In genomic region chr6:170429457-170429856, GRCh38 we compare ENCODE assay signal across 18 cellular contexts.
A peak's percentile ranks its signal among the peaks of the same experiment; 100 is the strongest.
DNase-seq lines count a peak whose midpoint lies in the region; ATAC-seq, FAIRE-seq and TF ChIP-seq lines count a peak whose summit lies in the region.
"Had no signal": no experiment of that assay in that cellular context is flagged by ENCODE, and none has a peak within 500 bp of the region (broad histone marks: within the 10 kb centered on the region; RNA-seq: fewer than 3 reads in every experiment).

No MANE protein-coding gene starts in this region.

- H3K9ac ChIP-seq in endothelial cell of umbilical vein (replicated peaks; ENCODE audit: extremely low read depth, insufficient read depth, low read length): no peak overlapping the region

- H4K20me1 ChIP-seq in endothelial cell of umbilical vein (replicated peaks; ENCODE audit: control insufficient read depth, extremely low read depth, insufficient read depth, low read length): no peaks in the 10 kb centered on the region

- H3K4me3 ChIP-seq in right atrium auricular region (no peak overlapping the region), left ventricle myocardium inferior (no peak overlapping the region), endothelial cell of umbilical vein (replicated peaks in 1 of 3; ENCODE audit: insufficient read depth in 1 of 3, low read depth in 1 of 3, low read length in 3 of 3) (no peak overlapping the region), right lobe of liver (no peak overlapping the region)
- H3K4me3 ChIP-seq: A549, GM12878, HAP-1, skin epidermis had no signal

- whole genome bisulfite sequencing in right lobe of liver (ENCODE audit: insufficient coverage, low coverage, low lambda C conversion rate, missing lambda C conversion rate): 35% methylated on average over 6 of the region's 7 CpGs

- DNase-seq in right atrium auricular region (ENCODE audit: low spot score) (peak; percentile 51), left ventricle myocardium inferior (no peak), endothelial cell of umbilical vein (ENCODE audit: low read depth, low spot score) (peak; percentile 49), right lobe of liver (no peak), SK-N-DZ (ENCODE audit: low spot score) (no peak)
- DNase-seq: activated CD4-positive, CD25-positive, alpha-beta regulatory T cell treated with anti-CD3 and anti-CD28 coated beads, Interleukin-2, amount 50 U/mL, for 72 hours; activated naive CD4-positive, alpha-beta T cell; CD8-positive, alpha-beta T cell; nucleus accumbens; T-helper 2 cell had no signal

- H3K27ac ChIP-seq in right atrium auricular region (no peak overlapping the region), left ventricle myocardium inferior (replicated peaks) (no peak overlapping the region), endothelial cell of umbilical vein (ENCODE audit: insufficient read depth, low read depth, low read length) (no peak overlapping the region), right lobe of liver (no peak overlapping the region)
- H3K27ac ChIP-seq: A549, skin epidermis had no signal

- no TSS peak for BruUV-seq in endothelial cell of umbilical vein (replicated peaks; lab: Mats Ljungman, UMichigan)

- H3K9me3 ChIP-seq in right atrium auricular region (no peaks in the 10 kb centered on the region), left ventricle myocardium inferior (replicated peaks) (no peaks in the 10 kb centered on the region), endothelial cell of umbilical vein (replicated peaks; ENCODE audit: control insufficient read depth, insufficient read depth, low read length) (no peaks in the 10 kb centered on the region), right lobe of liver (no peaks in the 10 kb centered on the region)
- H3K9me3 ChIP-seq: A549, HAP-1 had no signal

- POLR2A ChIA-PET in endothelial cell of umbilical vein (lab: Charles Lee): interaction anchor here (0.8 kb wide), 1 partner anchor 9 kb away, joined by 4 read pairs; no protein-coding TSS in a partner anchor

- no peaks in the 10 kb centered on the region for H3K9me1 ChIP-seq in endothelial cell of umbilical vein (replicated peaks; ENCODE audit: control insufficient read depth, extremely low read depth, insufficient read depth, low read length)

- H3K79me2 ChIP-seq in endothelial cell of umbilical vein (ENCODE audit: control insufficient read depth, insufficient read depth, low read length): no peaks in the 10 kb centered on the region

- no peak for TF ChIP-seq CTCF in right atrium auricular region (IDR thresholded peaks at IDR 0.05)
- no peak for TF ChIP-seq CTCF in left ventricle myocardium inferior (IDR thresholded peaks at IDR 0.05; ENCODE audit: borderline replicate concordance)
- TF ChIP-seq CTCF in endothelial cell of umbilical vein (IDR thresholded peaks at IDR 0.05; ENCODE audit: extremely low read depth in 1 of 2, insufficient read depth in 1 of 2, low read depth in 1 of 2, low read length in 2 of 2): peak; percentile 8 to 38
- TF ChIP-seq CTCF in right lobe of liver (IDR thresholded peaks at IDR 0.05): no peak

- H3K4me2 ChIP-seq in endothelial cell of umbilical vein (ENCODE audit: insufficient read depth, low read length): no peak overlapping the region
- H3K4me2 ChIP-seq: A549 had no signal

- H3K36me3 ChIP-seq in right atrium auricular region: no peaks in the 10 kb centered on the region
- no peaks in the 10 kb centered on the region for H3K36me3 ChIP-seq in left ventricle myocardium inferior
- H3K36me3 ChIP-seq in endothelial cell of umbilical vein (ENCODE audit: control insufficient read depth in 2 of 2, extremely low read depth in 1 of 2, insufficient read depth in 2 of 2, low read length in 2 of 2): no peaks in the 10 kb centered on the region
- no peaks in the 10 kb centered on the region for H3K36me3 ChIP-seq in right lobe of liver
- H3K36me3 ChIP-seq: HAP-1 had no signal

- no peaks in the 10 kb centered on the region for H3K27me3 ChIP-seq in right atrium auricular region
- peaks cover 16% of the 10 kb centered on the region for H3K27me3 ChIP-seq in left ventricle myocardium inferior (ENCODE audit: low read depth)
- peaks cover 1 to 6% of the 10 kb centered on the region in 2 experiments for H3K27me3 ChIP-seq in endothelial cell of umbilical vein (ENCODE audit: control insufficient read depth in 2 of 2, insufficient read depth in 2 of 2, low read length in 2 of 2)
- no peaks in the 10 kb centered on the region for H3K27me3 ChIP-seq in right lobe of liver

- dilution Hi-C loops in endothelial cell of umbilical vein (cut with MboI; ENCODE audit: extremely low pct_ligation_motif_present, low sequenced_read_pairs): no loop called here

- FAIRE-seq in endothelial cell of umbilical vein (lab: Jason Lieb, UNC): peak; percentile 83
- FAIRE-seq: A549, GM12878 had no signal

- ATAC-seq in right lobe of liver: peak; percentile 29 to 53 (median 41)
- ATAC-seq in HG02870 (IDR thresholded peaks at IDR 0.05; ENCODE audit: unreplicated experiment): no peak
- ATAC-seq in HG03025 (IDR thresholded peaks at IDR 0.05; ENCODE audit: low FRiP score, unreplicated experiment): no peak
- ATAC-seq in HG03196 (IDR thresholded peaks at IDR 0.05; ENCODE audit: unreplicated experiment): no peak
- ATAC-seq: A549; CD8-positive, alpha-beta T cell; GM12878; stimulated activated effector memory CD8-positive, alpha-beta T cell treated with anti-CD3 and anti-CD28 coated beads, Interleukin-12 subunit alpha, Interleukin-12 subunit beta, amount 100 ng/mL, for 72 hours had no signal

- H3K4me1 ChIP-seq in right atrium auricular region (no peaks in the 10 kb centered on the region), left ventricle myocardium inferior (peaks cover 11% of the 10 kb centered on the region), endothelial cell of umbilical vein (ENCODE audit: control insufficient read depth, extremely low read depth, insufficient read depth, low read length) (no peaks in the 10 kb centered on the region), right lobe of liver (no peaks in the 10 kb centered on the region)
- H3K4me1 ChIP-seq: A549, HAP-1 had no signal

- CTCF ChIA-PET in endothelial cell of umbilical vein (lab: Charles Lee): interaction anchor here (1.1 to 2.6 kb wide), 5 partner anchors 9 to 639 kb away, joined by 3 to 8 read pairs (median 4); no protein-coding TSS in a partner anchor

- H2AFZ ChIP-seq in endothelial cell of umbilical vein (ENCODE audit: low read depth, low read length): peak overlapping the region; percentile 80

- TF ChIP-seq POLR2A in endothelial cell of umbilical vein (IDR thresholded peaks at IDR 0.05; ENCODE audit: low read depth, low read length) (no peak), right lobe of liver (IDR thresholded peaks at IDR 0.05) (no peak)

- intact Hi-C loops in left ventricle myocardium inferior (cut with micrococcal nuclease): no loop called here
- intact Hi-C loops in endothelial cell of umbilical vein (cut with micrococcal nuclease): no loop called here
- intact Hi-C loops in right lobe of liver (cut with DNase I): no loop called here

TF ChIP-seq in endothelial cell of umbilical vein, 7 proteins besides CTCF, POLR2A, EP300 and RAD21:
- no peak for TF ChIP-seq MYC (IDR thresholded peaks at IDR 0.05; ENCODE audit: low read depth, low read length)
- TF ChIP-seq MAX (IDR thresholded peaks at IDR 0.05; ENCODE audit: insufficient read depth, insufficient read length): peak; percentile 58
- no peak for TF ChIP-seq GATA2 (IDR thresholded peaks at IDR 0.05; ENCODE audit: insufficient read depth, insufficient read length, low read depth, low read length)

Comparison
In these comparisons a context has a peak if more than half of its experiments do, and no peak if none do; other contexts are left out.
1. DNase-seq: peak in right atrium auricular region (single experiment) and endothelial cell of umbilical vein (single experiment); none in left ventricle myocardium inferior (single experiment), right lobe of liver (0 of 3) and SK-N-DZ (single experiment).
2. CTCF ChIP-seq: peak in endothelial cell of umbilical vein (2 of 2); none in right atrium auricular region (0 of 2), left ventricle myocardium inferior (single experiment) and right lobe of liver (0 of 4).
3. ATAC-seq: peak in right lobe of liver (4 of 4); none in HG02870 (single experiment), HG03025 (single experiment) and HG03196 (single experiment).